ENCODE assay signal across 2 cellular contexts in the genomic region with DNA sequence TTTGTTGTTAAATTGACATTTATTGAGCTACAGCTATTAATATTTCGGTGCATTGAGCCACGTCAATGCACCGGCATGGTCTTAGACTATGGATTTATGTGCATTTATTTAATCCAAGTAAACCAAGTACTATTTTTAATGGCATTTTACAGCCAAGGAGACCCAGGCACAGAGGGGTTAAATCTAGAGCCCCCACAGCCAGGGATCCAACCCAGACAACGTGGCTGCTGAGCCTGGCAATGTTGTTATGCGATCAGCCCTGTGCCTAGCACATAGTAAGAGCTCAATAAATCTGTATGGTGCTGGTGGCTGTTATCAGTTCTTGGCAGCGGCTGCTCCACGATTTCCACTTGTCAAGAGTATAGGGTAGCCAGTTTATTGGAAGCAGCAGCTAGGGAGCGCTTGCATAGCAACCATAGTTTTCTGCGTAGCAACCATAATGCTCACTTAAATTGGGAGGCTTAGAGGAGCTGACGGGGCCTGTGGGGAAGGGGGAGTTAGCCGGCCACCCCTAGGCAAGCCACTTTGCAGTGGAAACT.
TF ChIP-seq lines count a peak whose summit lies in the region.

No MANE protein-coding gene starts in this region.

TF ChIP-seq in GM23338, 12 proteins besides CTCF, POLR2A, EP300 and RAD21:
- no peak for TF ChIP-seq EZH2 (IDR thresholded peaks at IDR 0.05; ENCODE audit: low read depth, unreplicated experiment)
- TF ChIP-seq ZNF331 (CRISPR knock-in tag; IDR thresholded peaks at IDR 0.05; ENCODE audit: low read depth) = no peak
- no peak for TF ChIP-seq POLR2AphosphoS5 (IDR thresholded peaks at IDR 0.05; ENCODE audit: low read depth)
- TF ChIP-seq NANOG (IDR thresholded peaks at IDR 0.05; ENCODE audit: borderline replicate concordance) = no peak
- no peak for TF ChIP-seq JUNB (IDR thresholded peaks at IDR 0.05; ENCODE audit: unreplicated experiment)
- TF ChIP-seq, protein P1, sequence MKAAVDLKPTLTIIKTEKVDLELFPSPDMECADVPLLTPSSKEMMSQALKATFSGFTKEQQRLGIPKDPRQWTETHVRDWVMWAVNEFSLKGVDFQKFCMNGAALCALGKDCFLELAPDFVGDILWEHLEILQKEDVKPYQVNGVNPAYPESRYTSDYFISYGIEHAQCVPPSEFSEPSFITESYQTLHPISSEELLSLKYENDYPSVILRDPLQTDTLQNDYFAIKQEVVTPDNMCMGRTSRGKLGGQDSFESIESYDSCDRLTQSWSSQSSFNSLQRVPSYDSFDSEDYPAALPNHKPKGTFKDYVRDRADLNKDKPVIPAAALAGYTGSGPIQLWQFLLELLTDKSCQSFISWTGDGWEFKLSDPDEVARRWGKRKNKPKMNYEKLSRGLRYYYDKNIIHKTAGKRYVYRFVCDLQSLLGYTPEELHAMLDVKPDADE (IDR thresholded peaks at IDR 0.05) = no peak
TF ChIP-seq in GM23338: peak in this region for 0.

TF ChIP-seq in HepG2, 621 proteins besides CTCF, POLR2A, EP300 and RAD21:
- peak; percentile 5; the same call in 1 of the 2 replicates for TF ChIP-seq ZNF430 (CRISPR knock-in tag; IDR thresholded peaks at IDR 0.05)
- TF ChIP-seq ZNF616 (CRISPR knock-in tag; IDR thresholded peaks at IDR 0.05; ENCODE audit: low read depth) = 0 out of 2 replicates have a peak, but pooled peaks have one; percentile 41
- peak; percentile 80 for TF ChIP-seq RFX3 (CRISPR knock-in tag; IDR thresholded peaks at IDR 0.05)
- TF ChIP-seq RFX1 (IDR thresholded peaks at IDR 0.05) = peak; percentile 93
- TF ChIP-seq TGIF2 (CRISPR knock-in tag; IDR thresholded peaks at IDR 0.05) = 0 out of 2 replicates have a peak, but pooled peaks have one; percentile 15
- TF ChIP-seq HDAC2 (CRISPR knock-in tag; IDR thresholded peaks at IDR 0.05) = 0 out of 2 replicates have a peak, but pooled peaks have one; percentile 1
- TF ChIP-seq ZBTB21 (CRISPR knock-in tag; IDR thresholded peaks at IDR 0.05) = no peak
- TF ChIP-seq, protein P2, sequence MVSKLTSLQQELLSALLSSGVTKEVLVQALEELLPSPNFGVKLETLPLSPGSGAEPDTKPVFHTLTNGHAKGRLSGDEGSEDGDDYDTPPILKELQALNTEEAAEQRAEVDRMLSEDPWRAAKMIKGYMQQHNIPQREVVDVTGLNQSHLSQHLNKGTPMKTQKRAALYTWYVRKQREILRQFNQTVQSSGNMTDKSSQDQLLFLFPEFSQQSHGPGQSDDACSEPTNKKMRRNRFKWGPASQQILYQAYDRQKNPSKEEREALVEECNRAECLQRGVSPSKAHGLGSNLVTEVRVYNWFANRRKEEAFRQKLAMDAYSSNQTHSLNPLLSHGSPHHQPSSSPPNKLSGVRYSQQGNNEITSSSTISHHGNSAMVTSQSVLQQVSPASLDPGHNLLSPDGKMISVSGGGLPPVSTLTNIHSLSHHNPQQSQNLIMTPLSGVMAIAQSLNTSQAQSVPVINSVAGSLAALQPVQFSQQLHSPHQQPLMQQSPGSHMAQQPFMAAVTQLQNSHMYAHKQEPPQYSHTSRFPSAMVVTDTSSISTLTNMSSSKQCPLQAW (CRISPR knock-in tag; IDR thresholded peaks at IDR 0.05) = peak; percentile 3; the same call in 1 of the 2 replicates
- no peak for TF ChIP-seq GZF1 (CRISPR knock-in tag; IDR thresholded peaks at IDR 0.05)
- no peak for TF ChIP-seq CCDC6 (CRISPR knock-in tag; IDR thresholded peaks at IDR 0.05)
- TF ChIP-seq ZMYM3 (CRISPR knock-in tag; IDR thresholded peaks at IDR 0.05) = peak; percentile 36
- TF ChIP-seq, protein P3, sequence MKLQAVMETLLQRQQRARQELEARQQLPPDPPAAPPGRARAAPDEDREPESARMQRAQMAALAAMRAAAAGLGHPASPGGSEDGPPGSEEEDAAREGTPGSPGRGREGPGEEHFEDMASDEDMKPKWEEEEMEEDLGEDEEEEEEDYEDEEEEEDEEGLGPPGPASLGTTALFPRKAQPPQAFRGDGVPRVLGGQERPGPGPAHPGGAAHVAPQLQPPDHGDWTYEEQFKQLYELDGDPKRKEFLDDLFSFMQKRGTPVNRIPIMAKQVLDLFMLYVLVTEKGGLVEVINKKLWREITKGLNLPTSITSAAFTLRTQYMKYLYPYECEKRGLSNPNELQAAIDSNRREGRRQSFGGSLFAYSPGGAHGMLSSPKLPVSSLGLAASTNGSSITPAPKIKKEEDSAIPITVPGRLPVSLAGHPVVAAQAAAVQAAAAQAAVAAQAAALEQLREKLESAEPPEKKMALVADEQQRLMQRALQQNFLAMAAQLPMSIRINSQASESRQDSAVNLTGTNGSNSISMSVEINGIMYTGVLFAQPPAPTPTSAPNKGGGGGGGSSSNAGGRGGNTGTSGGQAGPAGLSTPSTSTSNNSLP (IDR thresholded peaks at IDR 0.05; ENCODE audit: low read depth, low read length) = peak; percentile 32
- TF ChIP-seq, protein P4, sequence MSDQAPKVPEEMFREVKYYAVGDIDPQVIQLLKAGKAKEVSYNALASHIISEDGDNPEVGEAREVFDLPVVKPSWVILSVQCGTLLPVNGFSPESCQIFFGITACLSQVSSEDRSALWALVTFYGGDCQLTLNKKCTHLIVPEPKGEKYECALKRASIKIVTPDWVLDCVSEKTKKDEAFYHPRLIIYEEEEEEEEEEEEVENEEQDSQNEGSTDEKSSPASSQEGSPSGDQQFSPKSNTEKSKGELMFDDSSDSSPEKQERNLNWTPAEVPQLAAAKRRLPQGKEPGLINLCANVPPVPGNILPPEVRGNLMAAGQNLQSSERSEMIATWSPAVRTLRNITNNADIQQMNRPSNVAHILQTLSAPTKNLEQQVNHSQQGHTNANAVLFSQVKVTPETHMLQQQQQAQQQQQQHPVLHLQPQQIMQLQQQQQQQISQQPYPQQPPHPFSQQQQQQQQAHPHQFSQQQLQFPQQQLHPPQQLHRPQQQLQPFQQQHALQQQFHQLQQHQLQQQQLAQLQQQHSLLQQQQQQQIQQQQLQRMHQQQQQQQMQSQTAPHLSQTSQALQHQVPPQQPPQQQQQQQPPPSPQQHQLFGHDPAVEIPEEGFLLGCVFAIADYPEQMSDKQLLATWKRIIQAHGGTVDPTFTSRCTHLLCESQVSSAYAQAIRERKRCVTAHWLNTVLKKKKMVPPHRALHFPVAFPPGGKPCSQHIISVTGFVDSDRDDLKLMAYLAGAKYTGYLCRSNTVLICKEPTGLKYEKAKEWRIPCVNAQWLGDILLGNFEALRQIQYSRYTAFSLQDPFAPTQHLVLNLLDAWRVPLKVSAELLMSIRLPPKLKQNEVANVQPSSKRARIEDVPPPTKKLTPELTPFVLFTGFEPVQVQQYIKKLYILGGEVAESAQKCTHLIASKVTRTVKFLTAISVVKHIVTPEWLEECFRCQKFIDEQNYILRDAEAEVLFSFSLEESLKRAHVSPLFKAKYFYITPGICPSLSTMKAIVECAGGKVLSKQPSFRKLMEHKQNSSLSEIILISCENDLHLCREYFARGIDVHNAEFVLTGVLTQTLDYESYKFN (CRISPR knock-in tag; conservative IDR thresholded peaks at IDR 0.05) = no peak
- peak; percentile 72; the same call in 1 of the 2 replicates for TF ChIP-seq ATF1 (CRISPR knock-in tag; IDR thresholded peaks at IDR 0.05)
- no peak for TF ChIP-seq ZNF484 (CRISPR knock-in tag; IDR thresholded peaks at IDR 0.05; ENCODE audit: borderline replicate concordance, low read depth)
- TF ChIP-seq ZNF674 (CRISPR knock-in tag; IDR thresholded peaks at IDR 0.05; ENCODE audit: low read depth) = no peak
- peak; percentile 90; the same call in 1 of the 2 replicates for TF ChIP-seq NCOA1 (CRISPR knock-in tag; IDR thresholded peaks at IDR 0.05)
- TF ChIP-seq, protein P5, sequence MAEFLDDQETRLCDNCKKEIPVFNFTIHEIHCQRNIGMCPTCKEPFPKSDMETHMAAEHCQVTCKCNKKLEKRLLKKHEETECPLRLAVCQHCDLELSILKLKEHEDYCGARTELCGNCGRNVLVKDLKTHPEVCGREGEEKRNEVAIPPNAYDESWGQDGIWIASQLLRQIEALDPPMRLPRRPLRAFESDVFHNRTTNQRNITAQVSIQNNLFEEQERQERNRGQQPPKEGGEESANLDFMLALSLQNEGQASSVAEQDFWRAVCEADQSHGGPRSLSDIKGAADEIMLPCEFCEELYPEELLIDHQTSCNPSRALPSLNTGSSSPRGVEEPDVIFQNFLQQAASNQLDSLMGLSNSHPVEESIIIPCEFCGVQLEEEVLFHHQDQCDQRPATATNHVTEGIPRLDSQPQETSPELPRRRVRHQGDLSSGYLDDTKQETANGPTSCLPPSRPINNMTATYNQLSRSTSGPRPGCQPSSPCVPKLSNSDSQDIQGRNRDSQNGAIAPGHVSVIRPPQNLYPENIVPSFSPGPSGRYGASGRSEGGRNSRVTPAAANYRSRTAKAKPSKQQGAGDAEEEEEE (CRISPR knock-in tag; IDR thresholded peaks at IDR 0.05; ENCODE audit: borderline replicate concordance) = 0 out of 2 replicates have a peak, but pooled peaks have one; percentile 73
- no peak for TF ChIP-seq CENPX (CRISPR knock-in tag; IDR thresholded peaks at IDR 0.05)
- TF ChIP-seq MEF2D (CRISPR knock-in tag; IDR thresholded peaks at IDR 0.05) = 0 out of 2 replicates have a peak, but pooled peaks have one; percentile 10
- no peak for TF ChIP-seq MBD4 (IDR thresholded peaks at IDR 0.05; ENCODE audit: borderline replicate concordance, low read length)
- no peak for TF ChIP-seq ZNF672 (CRISPR knock-in tag; IDR thresholded peaks at IDR 0.05)
- TF ChIP-seq, protein P6, sequence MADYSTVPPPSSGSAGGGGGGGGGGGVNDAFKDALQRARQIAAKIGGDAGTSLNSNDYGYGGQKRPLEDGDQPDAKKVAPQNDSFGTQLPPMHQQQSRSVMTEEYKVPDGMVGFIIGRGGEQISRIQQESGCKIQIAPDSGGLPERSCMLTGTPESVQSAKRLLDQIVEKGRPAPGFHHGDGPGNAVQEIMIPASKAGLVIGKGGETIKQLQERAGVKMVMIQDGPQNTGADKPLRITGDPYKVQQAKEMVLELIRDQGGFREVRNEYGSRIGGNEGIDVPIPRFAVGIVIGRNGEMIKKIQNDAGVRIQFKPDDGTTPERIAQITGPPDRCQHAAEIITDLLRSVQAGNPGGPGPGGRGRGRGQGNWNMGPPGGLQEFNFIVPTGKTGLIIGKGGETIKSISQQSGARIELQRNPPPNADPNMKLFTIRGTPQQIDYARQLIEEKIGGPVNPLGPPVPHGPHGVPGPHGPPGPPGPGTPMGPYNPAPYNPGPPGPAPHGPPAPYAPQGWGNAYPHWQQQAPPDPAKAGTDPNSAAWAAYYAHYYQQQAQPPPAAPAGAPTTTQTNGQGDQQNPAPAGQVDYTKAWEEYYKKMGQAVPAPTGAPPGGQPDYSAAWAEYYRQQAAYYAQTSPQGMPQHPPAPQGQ (CRISPR knock-in tag; IDR thresholded peaks at IDR 0.05; ENCODE audit: borderline replicate concordance) = 0 out of 2 replicates have a peak, but pooled peaks have one; percentile 2
- peak; percentile 78; the same call in 1 of the 2 replicates for TF ChIP-seq RFX5 (IDR thresholded peaks at IDR 0.05; ENCODE audit: low read depth, low read length)
- 0 out of 2 replicates have a peak, but pooled peaks have one; percentile 46 for TF ChIP-seq PHF21A (CRISPR knock-in tag; IDR thresholded peaks at IDR 0.05)
- TF ChIP-seq ZFP82 (CRISPR knock-in tag; IDR thresholded peaks at IDR 0.05; ENCODE audit: borderline replicate concordance) = peak; percentile 1; the same call in 1 of the 2 replicates
- TF ChIP-seq, protein P7, sequence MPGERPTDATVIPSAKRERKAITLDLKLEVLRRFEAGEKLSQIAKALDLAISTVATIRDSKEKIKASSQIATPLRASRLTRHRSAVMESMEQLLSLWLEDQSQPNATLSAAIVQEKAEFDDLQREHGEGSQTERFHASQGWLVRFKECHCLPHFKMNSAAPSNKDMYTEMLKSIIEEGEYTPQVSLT (CRISPR knock-in tag; IDR thresholded peaks at IDR 0.05; ENCODE audit: borderline replicate concordance, low read depth) = no peak
- TF ChIP-seq, protein P8, sequence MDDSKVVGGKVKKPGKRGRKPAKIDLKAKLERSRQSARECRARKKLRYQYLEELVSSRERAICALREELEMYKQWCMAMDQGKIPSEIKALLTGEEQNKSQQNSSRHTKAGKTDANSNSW (CRISPR knock-in tag; IDR thresholded peaks at IDR 0.05; ENCODE audit: borderline replicate concordance) = 0 out of 2 replicates have a peak, but pooled peaks have one; percentile 3
- TF ChIP-seq ZFP37 (CRISPR knock-in tag; IDR thresholded peaks at IDR 0.05; ENCODE audit: borderline replicate concordance) = 0 out of 2 replicates have a peak, but pooled peaks have one; percentile 33
- peak; percentile 68; the same call in 1 of the 2 replicates for TF ChIP-seq ZNF501 (CRISPR knock-in tag; IDR thresholded peaks at IDR 0.05)
- TF ChIP-seq NAIF1 (CRISPR knock-in tag; IDR thresholded peaks at IDR 0.05; ENCODE audit: borderline replicate concordance) = no peak
- TF ChIP-seq ZNF652 (CRISPR knock-in tag; IDR thresholded peaks at IDR 0.05; ENCODE audit: borderline replicate concordance, low read depth) = peak; percentile 87
- no peak for TF ChIP-seq REL (CRISPR knock-in tag; conservative IDR thresholded peaks at IDR 0.05)
- TF ChIP-seq ISX (CRISPR knock-in tag; conservative IDR thresholded peaks at IDR 0.05) = no peak
- TF ChIP-seq EHMT2 (IDR thresholded peaks at IDR 0.05; ENCODE audit: borderline replicate concordance, low read depth, low read length) = peak; percentile 40; the same call in 1 of the 2 replicates
- TF ChIP-seq ZNF598 (CRISPR knock-in tag; IDR thresholded peaks at IDR 0.05; ENCODE audit: borderline replicate concordance) = peak; percentile 14; the same call in 1 of the 2 replicates
